9 cellular contexts compared by ENCODE assay signal in genomic region chr11:128302425-128303186, GRCh38.
A peak's percentile ranks its signal among the peaks of the same experiment; 100 is the strongest.
DNase-seq lines count a peak whose midpoint lies in the region; ATAC-seq and FAIRE-seq lines count a peak whose summit lies in the region.
"Had no signal": no experiment of that assay in that cellular context is flagged by ENCODE, and none has a peak within 500 bp of the region (broad histone marks: within the 10 kb centered on the region; RNA-seq: fewer than 3 reads in every experiment).

No MANE protein-coding gene starts in this region.

- peak; percentile 71 for DNase-seq in CD1c-positive myeloid dendritic cell (ENCODE audit: extremely low spot score)
- no peak for DNase-seq in GM19239 (ENCODE audit: insufficient read length, low spot score)
- peak; percentile 55 for DNase-seq in activated CD4-positive, alpha-beta T cell treated with anti-CD3 and anti-CD28 coated beads, Interleukin-2, amount 50 U/mL, for 1 hour
- DNase-seq in naive thymus-derived CD8-positive, alpha-beta T cell = peak; percentile 24 to 94 (median 78)
- DNase-seq in AG08395 (ENCODE audit: low spot score) = no peak
- no peak for DNase-seq in middle frontal gyrus (ENCODE audit: extremely low spot score, low spot score)
- DNase-seq in H4 (ENCODE audit: low spot score) = no peak

- H3K36me3 Mint-ChIP-seq in naive thymus-derived CD8-positive, alpha-beta T cell = peaks cover 0 to 2% (median 0%) of the 10 kb centered on the region in 3 donors

- peak overlapping the region; percentile 85 to 95 (median 91) for H3K4me3 Mint-ChIP-seq in naive thymus-derived CD8-positive, alpha-beta T cell
- H3K4me3 Mint-ChIP-seq: neural crest cell had no signal

- ATAC-seq in HG03196 (IDR thresholded peaks at IDR 0.05; ENCODE audit: unreplicated experiment) = peak; percentile 77
- peak; percentile 78 to 88 for ATAC-seq in naive thymus-derived CD8-positive, alpha-beta T cell

- no peaks in the 10 kb centered on the region for H3K27me3 Mint-ChIP-seq in naive thymus-derived CD8-positive, alpha-beta T cell

- peaks cover 0 to 5% (median 0%) of the 10 kb centered on the region in 9 donors for H3K9me3 Mint-ChIP-seq in naive thymus-derived CD8-positive, alpha-beta T cell
- H3K9me3 Mint-ChIP-seq: neural crest cell had no signal

- POLR2A ChIA-PET in naive thymus-derived CD8-positive, alpha-beta T cell (lab: Charles Lee) = interaction anchor here (0.5 to 15.0 kb wide), 42 partner anchors 10 to 1917 kb away, joined by 3 to 252 read pairs (median 6); no protein-coding TSS in a partner anchor

- H3K27ac Mint-ChIP-seq in naive thymus-derived CD8-positive, alpha-beta T cell = peak overlapping the region; percentile 97 to 100 (median 99)

- H3K4me1 Mint-ChIP-seq in naive thymus-derived CD8-positive, alpha-beta T cell = peaks cover 48 to 95% (median 84%) of the 10 kb centered on the region in 4 donors

- peak; percentile 89 for FAIRE-seq in GM19239 (lab: Jason Lieb, UNC)

Comparison
In these comparisons a context has a peak if more than half of its experiments do, and no peak if none do; other contexts are left out.
1. DNase-seq: peak in CD1c-positive myeloid dendritic cell (single experiment), activated CD4-positive, alpha-beta T cell treated with anti-CD3 and anti-CD28 coated beads, Interleukin-2, amount 50 U/mL, for 1 hour (single experiment) and naive thymus-derived CD8-positive, alpha-beta T cell (10 of 10); none in GM19239 (single experiment), AG08395 (single experiment), middle frontal gyrus (single experiment) and H4 (single experiment).